10 cellular contexts compared by ENCODE assay signal in genomic region chr11:502288-503178, GRCh38. TPM values are rescaled to one million over a fixed set of nuclear protein-coding genes. Genes with fewer than 3 reads are reported as not detected.
DNase-seq lines count a peak whose midpoint lies in the region; ATAC-seq, FAIRE-seq and TF ChIP-seq lines count a peak whose summit lies in the region.
"Had no signal": no experiment of that assay in that cellular context is flagged by ENCODE, and none has a peak within 500 bp of the region (broad histone marks: within the 10 kb centered on the region; RNA-seq: fewer than 3 reads in every experiment).

No MANE protein-coding gene starts in this region.

- H3K27me3 ChIP-seq in right atrium auricular region: no peaks in the 10 kb centered on the region
- no peaks in the 10 kb centered on the region for H3K27me3 ChIP-seq in upper lobe of right lung

- no peak for FAIRE-seq in RCC 7860 (lab: Jason Lieb, UNC)
- FAIRE-seq: frontal cortex had no signal

- DNase-seq in right atrium auricular region (ENCODE audit: low spot score) (no peak), Right ventricle myocardium superior (no peak), fibroblast of mammary gland (ENCODE audit: low read depth) (no peak), upper lobe of right lung (no peak), RCC 7860 (ENCODE audit: low spot score) (no peak)
- DNase-seq in natural killer cell treated with Interleukin-12 subunit alpha and Interleukin-12 subunit beta and Interleukin-15 and Interleukin-18, amount 100 ng/mL, for 72 hours (ENCODE audit: low spot score): no peak
- DNase-seq: NK-92 treated with Interleukin-12 subunit alpha and Interleukin-12 subunit beta, amount 100 ng/mL, for 24 hours; stimulated activated CD4-positive, alpha-beta T cell treated with anti-CD3 and anti-CD28 coated beads, Interleukin-4, amount 100 ng/mL, for 1 hour had no signal

- H3K4me3 ChIP-seq in right atrium auricular region (peak overlapping the region in 1 of 2 donors; percentile 58), fibroblast of mammary gland (ENCODE audit: control insufficient read depth, low read depth, low read length) (peak overlapping the region; percentile 87), upper lobe of right lung (peak overlapping the region; percentile 88)

- H3K27me3 Mint-ChIP-seq in natural killer cell treated with Interleukin-12 subunit alpha and Interleukin-12 subunit beta and Interleukin-15 and Interleukin-18, amount 100 ng/mL, for 72 hours: no peaks in the 10 kb centered on the region

- no peak for ATAC-seq in Right ventricle myocardium superior (ENCODE audit: poor library complexity)
- no peak for ATAC-seq in upper lobe of right lung
- no peak for ATAC-seq in natural killer cell treated with Interleukin-12 subunit alpha and Interleukin-12 subunit beta and Interleukin-15 and Interleukin-18, amount 100 ng/mL, for 72 hours

- H3K9me3 Mint-ChIP-seq in natural killer cell treated with Interleukin-12 subunit alpha and Interleukin-12 subunit beta and Interleukin-15 and Interleukin-18, amount 100 ng/mL, for 72 hours: no peaks in the 10 kb centered on the region
- H3K9me3 Mint-ChIP-seq: CD4-positive, CD25-positive, alpha-beta regulatory T cell had no signal

- peak overlapping the region; percentile 100 for H3K27ac ChIP-seq in right atrium auricular region
- peak overlapping the region; percentile 87 for H3K27ac ChIP-seq in upper lobe of right lung

- no peak overlapping the region for H3K27ac Mint-ChIP-seq in natural killer cell treated with Interleukin-12 subunit alpha and Interleukin-12 subunit beta and Interleukin-15 and Interleukin-18, amount 100 ng/mL, for 72 hours

- intact Hi-C loops in Right ventricle myocardium superior (cut with DNase I) (loop anchor here (5.0 kb wide), 1 partner anchor 50 kb away; the partner anchor contains the start of gene PTDSS2), upper lobe of right lung (cut with DNase I) (no loop called here)

- H3K9me3 ChIP-seq in right atrium auricular region (no peaks in the 10 kb centered on the region), upper lobe of right lung (no peaks in the 10 kb centered on the region)

- H3K4me1 ChIP-seq in right atrium auricular region (peaks cover 0 to 68% of the 10 kb centered on the region in 2 donors), upper lobe of right lung (peaks cover 39% of the 10 kb centered on the region)

- H3K36me3 Mint-ChIP-seq in natural killer cell treated with Interleukin-12 subunit alpha and Interleukin-12 subunit beta and Interleukin-15 and Interleukin-18, amount 100 ng/mL, for 72 hours: peaks cover 4% of the 10 kb centered on the region

- H3K4me1 Mint-ChIP-seq in natural killer cell treated with Interleukin-12 subunit alpha and Interleukin-12 subunit beta and Interleukin-15 and Interleukin-18, amount 100 ng/mL, for 72 hours (ENCODE audit: low read depth in 2 of 2): peaks cover 13 to 15% of the 10 kb centered on the region in 2 donors

- TF ChIP-seq CTCF in right atrium auricular region (IDR thresholded peaks at IDR 0.05): no peak
- TF ChIP-seq CTCF in fibroblast of mammary gland (conservative IDR thresholded peaks at IDR 0.05; ENCODE audit: control insufficient read depth, insufficient read depth, low read depth, low read length): no peak
- no peak for TF ChIP-seq CTCF in upper lobe of right lung (IDR thresholded peaks at IDR 0.05)

- H3K36me3 ChIP-seq in right atrium auricular region (peaks cover 44% of the 10 kb centered on the region), upper lobe of right lung (peaks cover 46% of the 10 kb centered on the region)

- H3K4me3 Mint-ChIP-seq in natural killer cell treated with Interleukin-12 subunit alpha and Interleukin-12 subunit beta and Interleukin-15 and Interleukin-18, amount 100 ng/mL, for 72 hours: no peak overlapping the region

RNA-seq across cellular contexts. Expression of gene RNH1, which starts 4.5 kb away (rescaled TPM):
- 100 to 1,000 TPM; 185 to 248 TPM for total RNA-seq in right atrium auricular region
- total RNA-seq in Right ventricle myocardium superior: 171 TPM
- 245 TPM for total RNA-seq in upper lobe of right lung
- total RNA-seq in natural killer cell treated with Interleukin-12 subunit alpha and Interleukin-12 subunit beta and Interleukin-15 and Interleukin-18, amount 100 ng/mL, for 72 hours: 100 to 1,000 TPM in 1 of 2 donors, 10 to 100 TPM in 1; 89.2 to 113 TPM

RNA-seq across cellular contexts. Expression of gene HRAS, which starts 32.8 kb away (rescaled TPM):
- total RNA-seq in right atrium auricular region (10 to 100 TPM; 31.7 to 48.1 TPM), Right ventricle myocardium superior (60.5 TPM), upper lobe of right lung (55.5 TPM)
- total RNA-seq in natural killer cell treated with Interleukin-12 subunit alpha and Interleukin-12 subunit beta and Interleukin-15 and Interleukin-18, amount 100 ng/mL, for 72 hours: 10 to 100 TPM; 33.6 to 83.5 TPM

RNA-seq across cellular contexts. Expression of gene LRRC56, which starts 34.8 kb away (rescaled TPM):
- total RNA-seq in right atrium auricular region: under 1 TPM; 0.12 to 0.15 TPM
- 0.13 TPM for total RNA-seq in Right ventricle myocardium superior
- 3.2 TPM for total RNA-seq in upper lobe of right lung
- total RNA-seq in natural killer cell treated with Interleukin-12 subunit alpha and Interleukin-12 subunit beta and Interleukin-15 and Interleukin-18, amount 100 ng/mL, for 72 hours: 1 to 10 TPM in 1 of 2 donors, under 1 TPM in 1; 0.98 to 1.8 TPM

RNA-seq across cellular contexts. Expression of gene PTDSS2, which starts 52.5 kb away (rescaled TPM):
- 10 to 100 TPM; 26.8 to 32.5 TPM for total RNA-seq in right atrium auricular region
- 25.5 TPM for total RNA-seq in Right ventricle myocardium superior
- total RNA-seq in upper lobe of right lung: 31.1 TPM
- total RNA-seq in natural killer cell treated with Interleukin-12 subunit alpha and Interleukin-12 subunit beta and Interleukin-15 and Interleukin-18, amount 100 ng/mL, for 72 hours: 10 to 100 TPM; 20.6 to 56.9 TPM

RNA-seq across cellular contexts. Expression of gene LMNTD2, which starts 58.0 kb away (rescaled TPM):
- total RNA-seq in right atrium auricular region: under 1 TPM; 0.33 to 0.86 TPM
- 0.22 TPM for total RNA-seq in Right ventricle myocardium superior
- 5.9 TPM for total RNA-seq in upper lobe of right lung
- total RNA-seq in natural killer cell treated with Interleukin-12 subunit alpha and Interleukin-12 subunit beta and Interleukin-15 and Interleukin-18, amount 100 ng/mL, for 72 hours: 1 to 10 TPM; 1.1 to 2.1 TPM
- total RNA-seq: frontal cortex had no signal
